Comparison of ENCODE assay signal across 19 cellular contexts in genomic region chr3:8984512-8984911, GRCh38.
"Had no signal": no experiment of that assay in that cellular context is flagged by ENCODE, and none has a peak within 500 bp of the region (broad histone marks: within the 10 kb centered on the region; RNA-seq: fewer than 3 reads in every experiment).

No MANE protein-coding gene starts in this region.

- H3K9ac ChIP-seq: SK-N-SH had no signal

- H3K4me3 ChIP-seq: MG63 had no signal

- DNase-seq: KBM-7, MG63, NCI-H1092, NCI-H1105 treated with DMSO at 0.1 percent for 48 hours, NCI-H1417 treated with DMSO at 0.1 percent for 48 hours, NCI-H146, NCI-H187, NCI-H2029, NCI-H2081 treated with DMSO at 0.1 percent for 48 hours, NCI-H2171, NCI-H226, NCI-H446, NCI-H510A, NCI-H524 treated with DMSO at 0.1 percent for 48 hours, NCI-H69, NCI-H774, Right ventricle myocardium superior, RPMI8226, SK-N-SH had no signal

- H3K36me3 ChIP-seq: MG63 had no signal

- H3K9me3 ChIP-seq: MG63, SK-N-SH had no signal

- H3K27me3 ChIP-seq: MG63 had no signal
